1 cellular context compared by ENCODE assay signal in genomic region chr1:209246660-209247059, GRCh38.
TF ChIP-seq lines count a peak whose summit lies in the region.

No MANE protein-coding gene starts in this region.

TF ChIP-seq in GM23338, 12 proteins besides CTCF, POLR2A, EP300 and RAD21:
- no peak for TF ChIP-seq ZNF462 (CRISPR knock-in tag; IDR thresholded peaks at IDR 0.05)
- TF ChIP-seq REST (IDR thresholded peaks at IDR 0.05; ENCODE audit: unreplicated experiment) = no peak
- TF ChIP-seq ZNF331 (CRISPR knock-in tag; IDR thresholded peaks at IDR 0.05; ENCODE audit: low read depth) = no peak
- TF ChIP-seq STAT1 (IDR thresholded peaks at IDR 0.05; ENCODE audit: unreplicated experiment) = no peak
- no peak for TF ChIP-seq NANOG (IDR thresholded peaks at IDR 0.05; ENCODE audit: borderline replicate concordance)
- TF ChIP-seq EZH2 (IDR thresholded peaks at IDR 0.05; ENCODE audit: low read depth, unreplicated experiment) = no peak
- no peak for TF ChIP-seq JUNB (IDR thresholded peaks at IDR 0.05; ENCODE audit: unreplicated experiment)
- TF ChIP-seq ZNF114 (CRISPR knock-in tag; IDR thresholded peaks at IDR 0.05) = no peak
- TF ChIP-seq ETS1 (IDR thresholded peaks at IDR 0.05) = no peak
- no peak for TF ChIP-seq EZH2phosphoT487 (IDR thresholded peaks at IDR 0.05; ENCODE audit: unreplicated experiment)
- no peak for TF ChIP-seq POLR2AphosphoS5 (IDR thresholded peaks at IDR 0.05; ENCODE audit: low read depth)
- no peak for TF ChIP-seq CREB1 (CRISPR knock-in tag; IDR thresholded peaks at IDR 0.05; ENCODE audit: low read depth)
